In genomic region chr6:9657994-9658393, GRCh38 we compare ENCODE assay signal across 26 cellular contexts.
DNase-seq lines count a peak whose midpoint lies in the region; ATAC-seq and TF ChIP-seq lines count a peak whose summit lies in the region.
"Had no signal": no experiment of that assay in that cellular context is flagged by ENCODE, and none has a peak within 500 bp of the region (broad histone marks: within the 10 kb centered on the region; RNA-seq: fewer than 3 reads in every experiment).

No MANE protein-coding gene starts in this region.

- no peaks in the 10 kb centered on the region for H3K27me3 ChIP-seq in upper lobe of right lung
- H3K27me3 ChIP-seq: SJSA1 had no signal

- no peak overlapping the region for H3K4me3 Mint-ChIP-seq in natural killer cell
- H3K4me3 Mint-ChIP-seq: activated naive CD4-positive, alpha-beta T cell treated with anti-CD3 and anti-CD28 coated beads for 36 hours; activated T-cell treated with anti-CD3 and anti-CD28 coated beads, Interleukin-2, amount 50 U/mL, for 4 hours; CD4-positive, CD25-positive, alpha-beta regulatory T cell; mesothelial cell of epicardium; naive thymus-derived CD8-positive, alpha-beta T cell; T-helper 17 cell had no signal

- H3K36me3 Mint-ChIP-seq in natural killer cell = peaks cover 9% of the 10 kb centered on the region
- H3K36me3 Mint-ChIP-seq: CD4-positive, CD25-positive, alpha-beta regulatory T cell; mesothelial cell of epicardium; naive thymus-derived CD8-positive, alpha-beta T cell had no signal

- no peak overlapping the region for H3K4me3 ChIP-seq in upper lobe of right lung
- H3K4me3 ChIP-seq: SJSA1 had no signal

- H3K4me1 Mint-ChIP-seq in natural killer cell = no peaks in the 10 kb centered on the region
- H3K4me1 Mint-ChIP-seq: CD4-positive, CD25-positive, alpha-beta regulatory T cell; mesothelial cell of epicardium; naive thymus-derived CD8-positive, alpha-beta T cell; T-helper 17 cell had no signal

- intact Hi-C loops in upper lobe of right lung (cut with DNase I) = no loop called here
- intact Hi-C loops in natural killer cell (cut with micrococcal nuclease) = no loop called here

- no peak for ATAC-seq in upper lobe of right lung
- no peak for ATAC-seq in GM21390 (IDR thresholded peaks at IDR 0.05; ENCODE audit: unreplicated experiment)
- no peak for ATAC-seq in natural killer cell
- ATAC-seq: activated T-cell treated with anti-CD3 and anti-CD28 coated beads, Interleukin-2, amount 50 U/mL, for 4 hours; HCT116; left lobe of liver; naive thymus-derived CD8-positive, alpha-beta T cell; Panc1; T-helper 17 cell had no signal

- no peak overlapping the region for H3K27ac ChIP-seq in upper lobe of right lung
- H3K27ac ChIP-seq: KMS-11, SJSA1 had no signal

- no peaks in the 10 kb centered on the region for H3K9me3 ChIP-seq in upper lobe of right lung
- H3K9me3 ChIP-seq: SJSA1 had no signal

- H3K27ac Mint-ChIP-seq in natural killer cell = no peak overlapping the region
- H3K27ac Mint-ChIP-seq: activated naive CD4-positive, alpha-beta T cell treated with anti-CD3 and anti-CD28 coated beads for 36 hours; CD4-positive, CD25-positive, alpha-beta regulatory T cell; mesothelial cell of epicardium; naive thymus-derived CD8-positive, alpha-beta T cell; T-helper 17 cell had no signal

- H3K9me3 Mint-ChIP-seq in natural killer cell = peaks cover 4 to 21% of the 10 kb centered on the region in 2 donors
- H3K9me3 Mint-ChIP-seq: mesothelial cell of epicardium had no signal

- H3K4me1 ChIP-seq in upper lobe of right lung = no peaks in the 10 kb centered on the region
- H3K4me1 ChIP-seq: SJSA1 had no signal

- H3K27me3 Mint-ChIP-seq in natural killer cell (ENCODE audit: low read depth in 2 of 2) = no peaks in the 10 kb centered on the region
- H3K27me3 Mint-ChIP-seq: CD4-positive, CD25-positive, alpha-beta regulatory T cell; naive thymus-derived CD8-positive, alpha-beta T cell; T-helper 17 cell had no signal

- TF ChIP-seq CTCF in upper lobe of right lung (IDR thresholded peaks at IDR 0.05) (no peak), natural killer cell (IDR thresholded peaks at IDR 0.05) (no peak)

- DNase-seq in EL (peak; percentile 87), M059J (ENCODE audit: low read depth) (peak; percentile 88), astrocyte of the hippocampus (ENCODE audit: low read depth, low spot score) (peak; percentile 12), kidney glomerular epithelial cell (lab: John Stamatoyannopoulos, UW) (peak; percentile 4), upper lobe of right lung (no peak), natural killer cell (no peak)
- no peak for DNase-seq in activated effector memory CD4-positive, alpha-beta T cell treated with Interleukin-2 at 50 U/mL for 16 hours
- DNase-seq: activated CD4-positive, alpha-beta T cell treated with anti-CD3 and anti-CD28 coated beads for 48 hours; activated naive CD4-positive, alpha-beta T cell treated with anti-CD3 and anti-CD28 coated beads for 36 hours; activated T-cell treated with anti-CD3 and anti-CD28 coated beads, Interleukin-2, amount 50 U/mL, for 4 hours; amygdala; CD4-positive, CD25-positive, alpha-beta regulatory T cell; central memory CD4-positive, alpha-beta T cell; MV-4-11; naive thymus-derived CD8-positive, alpha-beta T cell; NCI-H146; NCI-H510A treated with DMSO at 0.1 percent for 48 hours; NK-92 treated with Interleukin-12 subunit alpha and Interleukin-12 subunit beta, amount 100 ng/mL, for 24 hours; T-helper 17 cell had no signal

- no peaks in the 10 kb centered on the region for H3K36me3 ChIP-seq in upper lobe of right lung
- H3K36me3 ChIP-seq: SJSA1 had no signal

Comparison
In these comparisons a context has a peak if more than half of its experiments do, and no peak if none do; other contexts are left out.
1. DNase-seq: peak in EL (single experiment), M059J (single experiment), astrocyte of the hippocampus (single experiment) and kidney glomerular epithelial cell (single experiment); none in upper lobe of right lung (single experiment), activated effector memory CD4-positive, alpha-beta T cell treated with Interleukin-2 at 50 U/mL for 16 hours (single experiment) and natural killer cell (single experiment).